8 cellular contexts compared by ENCODE assay signal in the genomic region with DNA sequence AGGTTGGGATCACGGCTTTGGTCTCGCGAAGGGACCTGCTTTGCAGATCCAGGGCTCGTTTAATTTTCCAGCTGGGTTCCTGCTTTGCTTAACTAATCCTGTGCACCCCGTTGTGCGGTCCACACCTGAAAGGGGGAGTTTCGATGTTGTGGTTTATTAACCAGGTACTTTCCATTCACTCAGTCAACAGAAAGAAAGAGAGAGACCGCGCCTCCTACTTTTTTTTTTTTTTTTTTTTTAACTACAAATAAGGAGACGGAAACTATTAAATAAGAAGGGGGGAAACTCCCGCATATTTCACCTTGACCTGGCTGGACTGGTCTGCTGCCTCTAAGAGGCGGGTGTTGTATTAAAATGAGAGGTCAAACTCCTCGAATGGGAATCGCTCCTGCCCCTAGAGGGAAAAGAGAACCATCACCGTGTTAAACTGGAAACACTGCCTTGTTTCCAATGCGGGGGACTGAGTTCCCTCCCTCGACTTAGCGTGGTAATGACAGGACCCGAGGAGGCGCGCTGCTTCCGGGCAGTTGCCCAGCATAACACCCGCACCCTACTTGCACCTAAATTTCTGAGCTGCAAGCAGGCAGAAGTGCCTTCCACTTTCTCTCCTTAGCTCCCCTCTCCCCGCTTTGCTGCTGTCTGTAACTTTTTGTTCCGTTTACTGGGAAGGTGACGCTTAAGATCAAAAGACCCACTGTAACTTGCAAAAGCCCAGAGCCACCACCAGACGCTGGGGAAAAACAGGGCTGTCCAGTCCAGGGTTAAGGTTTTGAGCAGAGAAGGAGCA. TPM values are rescaled to one million over a fixed set of nuclear protein-coding genes. Genes with fewer than 3 reads are reported as not detected.
A peak's percentile ranks its signal among the peaks of the same experiment; 100 is the strongest.
DNase-seq lines count a peak whose midpoint lies in the region; ATAC-seq and TF ChIP-seq lines count a peak whose summit lies in the region.

No MANE protein-coding gene starts in this region.

- H3K4me3 Mint-ChIP-seq in activated naive CD4-positive, alpha-beta T cell treated with anti-CD3 and anti-CD28 coated beads, Interleukin-2, amount 50 U/mL, for 24 hours: peak overlapping the region; percentile 64
- H3K4me3 Mint-ChIP-seq in T-cell: peak overlapping the region; percentile 66 to 82 (median 75)
- H3K4me3 Mint-ChIP-seq in endothelial cell (ENCODE audit: unreplicated experiment): peak overlapping the region; percentile 95

- H3K9me3 Mint-ChIP-seq in activated naive CD4-positive, alpha-beta T cell treated with anti-CD3 and anti-CD28 coated beads, Interleukin-2, amount 50 U/mL, for 24 hours: no peaks in the 10 kb centered on the region
- H3K9me3 Mint-ChIP-seq in T-cell (no peaks in the 10 kb centered on the region), endothelial cell (ENCODE audit: unreplicated experiment) (no peaks in the 10 kb centered on the region)

- H3K27me3 ChIP-seq in thoracic aorta (replicated peaks; ENCODE audit: insufficient read depth): no peaks in the 10 kb centered on the region

- peak overlapping the region; percentile 86 to 92 for H3K27ac ChIP-seq in thoracic aorta

- peaks cover 19% of the 10 kb centered on the region for H3K4me1 Mint-ChIP-seq in activated naive CD4-positive, alpha-beta T cell treated with anti-CD3 and anti-CD28 coated beads, Interleukin-2, amount 50 U/mL, for 24 hours
- H3K4me1 Mint-ChIP-seq in T-cell: peaks cover 19 to 22% (median 21%) of the 10 kb centered on the region in 3 donors
- H3K4me1 Mint-ChIP-seq in endothelial cell (ENCODE audit: unreplicated experiment): peaks cover 12% of the 10 kb centered on the region

- ATAC-seq in T-cell (replicated peaks in 1 of 4): peak in 1 of 4 experiments; percentile 14
- peak; percentile 74 for ATAC-seq in thoracic aorta (ENCODE audit: insufficient number of reproducible peaks, low FRiP score, low read depth)

- H3K27ac Mint-ChIP-seq in activated naive CD4-positive, alpha-beta T cell treated with anti-CD3 and anti-CD28 coated beads, Interleukin-2, amount 50 U/mL, for 24 hours: no peak overlapping the region
- peak overlapping the region in 1 of 2 donors; percentile 24 for H3K27ac Mint-ChIP-seq in T-cell
- peak overlapping the region; percentile 91 for H3K27ac Mint-ChIP-seq in endothelial cell (ENCODE audit: unreplicated experiment)

- POLR2A ChIA-PET in T-cell (lab: Charles Lee): interaction anchor here in 1 of 2 donors (0.6 kb wide), 1 partner anchor 615 kb away, joined by 3 read pairs; no protein-coding TSS in a partner anchor

- no peaks in the 10 kb centered on the region for H3K9me3 ChIP-seq in thoracic aorta

- no peaks in the 10 kb centered on the region for H3K36me3 ChIP-seq in thoracic aorta

- H3K36me3 Mint-ChIP-seq in activated naive CD4-positive, alpha-beta T cell treated with anti-CD3 and anti-CD28 coated beads, Interleukin-2, amount 50 U/mL, for 24 hours: no peaks in the 10 kb centered on the region
- H3K36me3 Mint-ChIP-seq in T-cell (no peaks in the 10 kb centered on the region), endothelial cell (ENCODE audit: low read depth, unreplicated experiment) (no peaks in the 10 kb centered on the region)

- H3K27me3 Mint-ChIP-seq in activated naive CD4-positive, alpha-beta T cell treated with anti-CD3 and anti-CD28 coated beads, Interleukin-2, amount 50 U/mL, for 24 hours: peaks cover 39% of the 10 kb centered on the region
- H3K27me3 Mint-ChIP-seq in T-cell: peaks cover 27 to 35% of the 10 kb centered on the region in 2 donors
- peaks cover 17% of the 10 kb centered on the region for H3K27me3 Mint-ChIP-seq in endothelial cell (ENCODE audit: unreplicated experiment)

- peaks cover 0 to 4% of the 10 kb centered on the region in 2 donors for H3K4me1 ChIP-seq in thoracic aorta (ENCODE audit: control insufficient read depth in 1 of 2, low read depth in 2 of 2)

- H3K4me3 ChIP-seq in LNCaP clone FGC (ENCODE audit: low read depth, low read length) (peak overlapping the region; percentile 61), thoracic aorta (peak overlapping the region; percentile 93)

- no peak for DNase-seq in activated naive CD4-positive, alpha-beta T cell treated with Interleukin-2 at 50 U/mL for 16 hours
- DNase-seq in HCEC 1CT (peak; percentile 82), LNCaP clone FGC (ENCODE audit: low read depth) (peak; percentile 60), T-cell (peak in 1 of 34 experiments; percentile 10), endothelial cell (ENCODE audit: low spot score) (peak; percentile 47), medulla oblongata (ENCODE audit: extremely low spot score) (peak; percentile 91), thoracic aorta (ENCODE audit: low spot score) (no peak)

- TF ChIP-seq CTCF in LNCaP clone FGC (IDR thresholded peaks at IDR 0.05; ENCODE audit: control insufficient read depth, extremely low read depth, insufficient read depth) (0 out of 2 replicates have a peak, but pooled peaks have one; percentile 34), endothelial cell (IDR thresholded peaks at IDR 0.05; ENCODE audit: unreplicated experiment) (no peak), thoracic aorta (IDR thresholded peaks at IDR 0.05) (no peak)

- CTCF ChIA-PET in T-cell (lab: Charles Lee): interaction anchor here in 1 of 2 donors (0.5 kb wide), 1 partner anchor 92 kb away, joined by 3 read pairs; no protein-coding TSS in a partner anchor

RNA-seq across cellular contexts. Expression of a gene that starts 1.1 kb away (rescaled TPM):
- total RNA-seq in T-cell (under 1 TPM; 0.08 to 0.29 (median 0.16) TPM), endothelial cell (ENCODE audit: unreplicated experiment) (0.69 TPM), thoracic aorta (10 to 100 TPM in 1 of 2 donors, 1 to 10 TPM in 1; 9.5 to 11.9 TPM)

Comparison
In these comparisons a context has a peak if more than half of its experiments do, and no peak if none do; other contexts are left out.
1. DNase-seq: peak in HCEC 1CT (single experiment), LNCaP clone FGC (single experiment), endothelial cell (single experiment) and medulla oblongata (single experiment); none in activated naive CD4-positive, alpha-beta T cell treated with Interleukin-2 at 50 U/mL for 16 hours (single experiment) and thoracic aorta (single experiment).
2. Peak in every context shown above with its lines, with median percentiles within 50 percentile points of each other: H3K4me3 Mint-ChIP-seq.